In the genomic region with DNA sequence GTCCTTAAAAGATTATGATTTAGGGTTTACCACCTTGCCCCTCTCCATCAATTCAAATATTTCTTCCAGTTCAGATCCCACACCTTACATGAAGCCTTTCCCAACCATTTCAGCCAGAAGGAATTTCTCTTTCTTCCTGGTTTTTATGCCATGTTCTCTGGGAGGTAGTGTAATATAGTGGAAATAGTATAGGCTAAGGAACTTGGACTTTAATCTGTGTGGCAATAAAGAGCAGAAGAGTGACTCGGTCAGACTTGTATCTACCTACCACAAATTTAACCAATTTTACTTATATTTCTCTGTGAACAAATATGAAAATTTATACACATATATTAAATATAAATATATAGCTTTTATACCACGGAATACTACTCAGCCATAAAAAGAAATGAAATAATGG, we compare ENCODE assay signal across 21 cellular contexts. TPM values are rescaled to one million over a fixed set of nuclear protein-coding genes. Genes with fewer than 3 reads are reported as not detected.
DNase-seq lines count a peak whose midpoint lies in the region; ATAC-seq and TF ChIP-seq lines count a peak whose summit lies in the region.
"Had no signal": no experiment of that assay in that cellular context is flagged by ENCODE, and none has a peak within 500 bp of the region (broad histone marks: within the 10 kb centered on the region; RNA-seq: fewer than 3 reads in every experiment).

No MANE protein-coding gene starts in this region.

- H3K36me3 ChIP-seq in colonic mucosa (no peaks in the 10 kb centered on the region), mucosa of descending colon (ENCODE audit: low read depth) (no peaks in the 10 kb centered on the region), transverse colon (no peaks in the 10 kb centered on the region)
- H3K36me3 ChIP-seq: BE2C had no signal

- WGBS in transverse colon (ENCODE audit: low coverage in 1 of 2), 2 donors = 67 to 69% methylated on average over 2 of the region's 2 CpGs

- ATAC-seq in mucosa of descending colon = peak; percentile 95
- ATAC-seq in HG03280 (IDR thresholded peaks at IDR 0.05; ENCODE audit: unreplicated experiment) = no peak
- ATAC-seq in GM21737 (IDR thresholded peaks at IDR 0.05; ENCODE audit: unreplicated experiment) = no peak
- no peak for ATAC-seq in HG03457 (IDR thresholded peaks at IDR 0.05; ENCODE audit: unreplicated experiment)

- no peak for TF ChIP-seq EP300 in transverse colon (IDR thresholded peaks at IDR 0.05; ENCODE audit: low read depth)

- H3K27me3 ChIP-seq in colonic mucosa (no peaks in the 10 kb centered on the region), transverse colon (no peaks in the 10 kb centered on the region)
- H3K27me3 ChIP-seq: BE2C, BLaER1 had no signal

- H3K27ac ChIP-seq in colonic mucosa (peak overlapping the region; percentile 45), transverse colon (peak overlapping the region; percentile 23 to 49 (median 39))
- H3K27ac ChIP-seq: BLaER1 had no signal

- in situ Hi-C loops in transverse colon (cut with MboI; ENCODE audit: low pct_ligation_motif_present in 1 of 4, low pct_unique_long_range_greater_than_20kb in 1 of 4, low sequenced_read_pairs in 3 of 4) = no loop called here

- TF ChIP-seq CTCF in colonic mucosa (IDR thresholded peaks at IDR 0.05) (no peak), mucosa of descending colon (IDR thresholded peaks at IDR 0.05) (no peak), transverse colon (IDR thresholded peaks at IDR 0.05) (no peak)

- no peaks in the 10 kb centered on the region for H3K9me3 ChIP-seq in colonic mucosa
- no peaks in the 10 kb centered on the region for H3K9me3 ChIP-seq in mucosa of descending colon
- no peaks in the 10 kb centered on the region for H3K9me3 ChIP-seq in transverse colon
- H3K9me3 ChIP-seq: BE2C had no signal

- no peak for TF ChIP-seq POLR2A in transverse colon (IDR thresholded peaks at IDR 0.05)

- H3K4me1 ChIP-seq in colonic mucosa = peaks cover 4% of the 10 kb centered on the region
- H3K4me1 ChIP-seq in mucosa of descending colon (ENCODE audit: low read depth) = peaks cover 4% of the 10 kb centered on the region
- H3K4me1 ChIP-seq in transverse colon = peaks cover 0 to 4% (median 0%) of the 10 kb centered on the region in 4 donors
- H3K4me1 ChIP-seq: BE2C, BLaER1 had no signal

- no peak overlapping the region for H3K9ac ChIP-seq in colonic mucosa (ENCODE audit: low read depth in 2 of 2, low read length in 2 of 2)
- H3K9ac ChIP-seq: BLaER1 had no signal

- H3K4me3 ChIP-seq in colonic mucosa (no peak overlapping the region), mucosa of descending colon (no peak overlapping the region), transverse colon (no peak overlapping the region)
- H3K4me3 ChIP-seq: BLaER1 had no signal

- intact Hi-C loops in colonic mucosa (cut with DNase I) (no loop called here), mucosa of descending colon (cut with DNase I, micrococcal nuclease) (no loop called here), transverse colon (cut with DNase I; ENCODE audit: low total_unique reads) (no loop called here)

- peak; percentile 32 for DNase-seq in LoVo (ENCODE audit: low spot score)
- DNase-seq in colonic mucosa = no peak
- no peak for DNase-seq in mucosa of descending colon
- DNase-seq in transverse colon = no peak
- DNase-seq: 8988T; ACHN; BE2C; C1 segment of cervical spinal cord; CD4-positive, alpha-beta memory T cell; CD4-positive, CD25-positive, alpha-beta regulatory T cell; CD8-positive, alpha-beta memory T cell; COR-L47; DMS 273 treated with DMSO at 0.1 percent for 48 hours; DMS153; DMS53; DMS79 treated with DMSO at 0.1 percent for 48 hours; GF-D8 had no signal

RNA-seq across cellular contexts. Expression of gene CISD2, which starts 18.4 kb away (rescaled TPM):
- total RNA-seq in colonic mucosa (10 to 100 TPM; 30.7 to 41.5 TPM), mucosa of descending colon (10 to 100 TPM; 22.5 to 24.5 (median 23.1) TPM), transverse colon (10 to 100 TPM in 2 of 4 donors, 1 to 10 TPM in 2; 1.2 to 13.9 (median 10.8) TPM)

RNA-seq across cellular contexts. Expression of gene UBE2D3, which starts 23.0 kb away (rescaled TPM):
- total RNA-seq in colonic mucosa = 100 to 1,000 TPM; 290 to 346 TPM
- total RNA-seq in mucosa of descending colon = 100 to 1,000 TPM; 290 to 303 (median 293) TPM
- 100 to 1,000 TPM; 154 to 316 (median 267) TPM for total RNA-seq in transverse colon
